9 cellular contexts compared by ENCODE assay signal in the genomic region with DNA sequence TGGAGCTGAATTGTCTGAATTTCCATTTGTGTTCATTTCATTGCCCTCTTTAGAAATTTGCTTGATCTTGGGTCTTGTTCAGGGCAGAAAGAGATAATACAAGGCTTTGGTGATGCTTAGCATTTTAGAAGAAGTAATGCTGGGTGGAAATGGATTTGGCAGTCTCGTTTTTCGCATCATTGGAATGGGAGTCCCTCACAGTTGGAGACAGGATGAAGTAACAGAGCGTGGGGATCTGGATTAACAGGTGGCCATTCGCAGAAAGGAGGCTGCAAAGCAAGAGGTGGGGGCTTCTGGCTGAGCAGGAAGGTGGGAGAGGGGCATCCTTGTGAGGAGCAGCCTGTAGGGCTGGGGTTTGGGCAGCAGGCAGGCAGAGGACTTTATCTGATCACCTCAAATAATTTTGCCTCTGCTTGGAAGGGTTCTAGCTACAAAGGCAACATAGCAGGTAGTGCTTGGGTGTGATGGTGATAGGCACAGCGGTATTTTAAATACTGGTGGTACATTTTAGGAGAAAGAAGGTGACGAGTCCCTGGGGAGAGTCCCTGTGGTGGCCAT. TPM values are rescaled to one million over a fixed set of nuclear protein-coding genes. Genes with fewer than 3 reads are reported as not detected.
DNase-seq lines count a peak whose midpoint lies in the region; ATAC-seq and TF ChIP-seq lines count a peak whose summit lies in the region.
"Had no signal": no experiment of that assay in that cellular context is flagged by ENCODE, and none has a peak within 500 bp of the region (broad histone marks: within the 10 kb centered on the region; RNA-seq: fewer than 3 reads in every experiment).

No MANE protein-coding gene starts in this region.

- H3K4me3 Mint-ChIP-seq in T-helper 1 cell treated with Interleukin-12 subunit alpha and Interleukin-12 subunit beta and Interleukin-4 antibody, amounts not matched to agents 30 μg/mL and 1 μg/mL, for 36 hours: peak overlapping the region; percentile 76
- H3K4me3 Mint-ChIP-seq in dendritic cell treated with granulocyte-macrophage colony-stimulating factor and Interleukin-4, amounts not matched to agents 40 ng/mL and 50 ng/mL, for 4 days: peak overlapping the region; percentile 35

- 65 to 72% (median 67%) methylated on average over 6 of the region's 6 CpGs for WGBS in spleen, 5 donors

- no peak overlapping the region for H3K9ac ChIP-seq in OCI-LY3 (ENCODE audit: low read length)

- H2AFZ ChIP-seq in OCI-LY3 (ENCODE audit: low read depth, low read length): no peak overlapping the region

- H3K4me3 ChIP-seq in OCI-LY3 (ENCODE audit: low read length) (peak overlapping the region; percentile 13; the same call in 1 of the 2 replicates), spleen (peak overlapping the region in 1 of 8 donors; percentile 41)

- H3K27ac ChIP-seq in OCI-LY3 (ENCODE audit: low read length) (no peak overlapping the region), spleen (peak overlapping the region; percentile 68 to 87 (median 82))

- peaks cover 53% of the 10 kb centered on the region for H3K4me1 ChIP-seq in OCI-LY3 (ENCODE audit: low read length)
- H3K4me1 ChIP-seq in spleen: peaks cover 23 to 88% (median 73%) of the 10 kb centered on the region in 6 donors

- peak overlapping the region; percentile 94 for H3K27ac Mint-ChIP-seq in T-helper 1 cell treated with Interleukin-12 subunit alpha and Interleukin-12 subunit beta and Interleukin-4 antibody, amounts not matched to agents 30 μg/mL and 1 μg/mL, for 36 hours
- peak overlapping the region; percentile 76 for H3K27ac Mint-ChIP-seq in dendritic cell treated with granulocyte-macrophage colony-stimulating factor and Interleukin-4, amounts not matched to agents 40 ng/mL and 50 ng/mL, for 4 days

- no peak for DNase-seq in T-helper 1 cell
- no peak for DNase-seq in spleen
- DNase-seq in cerebellar nuclear complex (lab: John Stamatoyannopoulos, UW): no peak
- no peak for DNase-seq in HEK293T (ENCODE audit: extremely low spot score)
- DNase-seq: NCI-H1092 treated with DMSO at 0.1 percent for 48 hours had no signal

- H3K9me3 Mint-ChIP-seq in T-helper 1 cell treated with Interleukin-12 subunit alpha and Interleukin-12 subunit beta and Interleukin-4 antibody, amounts not matched to agents 30 μg/mL and 1 μg/mL, for 36 hours: no peaks in the 10 kb centered on the region
- no peaks in the 10 kb centered on the region for H3K9me3 Mint-ChIP-seq in dendritic cell treated with granulocyte-macrophage colony-stimulating factor and Interleukin-4, amounts not matched to agents 40 ng/mL and 50 ng/mL, for 4 days

- H3K36me3 ChIP-seq in OCI-LY3 (replicated peaks; ENCODE audit: low read depth, low read length): no peaks in the 10 kb centered on the region
- no peaks in the 10 kb centered on the region for H3K36me3 ChIP-seq in spleen

- TF ChIP-seq CTCF in OCI-LY3 (IDR thresholded peaks at IDR 0.05; ENCODE audit: low read depth, low read length) (no peak), spleen (IDR thresholded peaks at IDR 0.05 in 8 of 11, conservative IDR thresholded peaks at IDR 0.05 in 3 of 11) (no peak)

- H3K27me3 Mint-ChIP-seq in T-helper 1 cell treated with Interleukin-12 subunit alpha and Interleukin-12 subunit beta and Interleukin-4 antibody, amounts not matched to agents 30 μg/mL and 1 μg/mL, for 36 hours (ENCODE audit: low read depth): no peaks in the 10 kb centered on the region
- no peaks in the 10 kb centered on the region for H3K27me3 Mint-ChIP-seq in dendritic cell treated with granulocyte-macrophage colony-stimulating factor and Interleukin-4, amounts not matched to agents 40 ng/mL and 50 ng/mL, for 4 days

- CTCF ChIA-PET in HEK293T (lab: Yijun Ruan, JAX): no interaction called here

- intact Hi-C loops in dendritic cell treated with granulocyte-macrophage colony-stimulating factor and Interleukin-4, amounts not matched to agents 40 ng/mL and 50 ng/mL, for 4 days (cut with micrococcal nuclease): no loop called here
- intact Hi-C loops in spleen (cut with DNase I; ENCODE audit: low total_unique reads): no loop called here

- peaks cover 4% of the 10 kb centered on the region for H3K36me3 Mint-ChIP-seq in T-helper 1 cell treated with Interleukin-12 subunit alpha and Interleukin-12 subunit beta and Interleukin-4 antibody, amounts not matched to agents 30 μg/mL and 1 μg/mL, for 36 hours (ENCODE audit: low read depth)
- no peaks in the 10 kb centered on the region for H3K36me3 Mint-ChIP-seq in dendritic cell treated with granulocyte-macrophage colony-stimulating factor and Interleukin-4, amounts not matched to agents 40 ng/mL and 50 ng/mL, for 4 days (ENCODE audit: low read depth)

- TF ChIP-seq POLR2A in spleen (IDR thresholded peaks at IDR 0.05): no peak

- POLR2A ChIA-PET in HEK293T (lab: Yijun Ruan, JAX): no interaction called here

- H3K4me2 ChIP-seq in OCI-LY3 (ENCODE audit: low read length): peak overlapping the region; percentile 45

- H3K4me1 Mint-ChIP-seq in T-helper 1 cell treated with Interleukin-12 subunit alpha and Interleukin-12 subunit beta and Interleukin-4 antibody, amounts not matched to agents 30 μg/mL and 1 μg/mL, for 36 hours (ENCODE audit: low read depth): peaks cover 87% of the 10 kb centered on the region
- H3K4me1 Mint-ChIP-seq in dendritic cell treated with granulocyte-macrophage colony-stimulating factor and Interleukin-4, amounts not matched to agents 40 ng/mL and 50 ng/mL, for 4 days (ENCODE audit: low read depth): peaks cover 62% of the 10 kb centered on the region

- no peaks in the 10 kb centered on the region for H3K79me2 ChIP-seq in OCI-LY3 (ENCODE audit: low read length)

- H4K20me1 ChIP-seq in OCI-LY3 (ENCODE audit: insufficient read depth, low read length): peaks cover 7% of the 10 kb centered on the region; the same call in 1 of the 2 replicates

- H3K9me3 ChIP-seq in OCI-LY3 (ENCODE audit: insufficient read depth, low read length) (no peaks in the 10 kb centered on the region), spleen (no peaks in the 10 kb centered on the region)

- H3K27me3 ChIP-seq in OCI-LY3 (ENCODE audit: low read depth, low read length) (peaks cover 28% of the 10 kb centered on the region), spleen (replicated peaks in 1 of 7) (no peaks in the 10 kb centered on the region)

- no peak for ATAC-seq in GM18519 (IDR thresholded peaks at IDR 0.05; ENCODE audit: low FRiP score, unreplicated experiment)

TF ChIP-seq in HEK293T, 16 proteins besides CTCF, POLR2A, EP300 and RAD21:
- no peak for TF ChIP-seq BHLHE40 (IDR thresholded peaks at IDR 0.05; ENCODE audit: borderline replicate concordance)
- no peak for TF ChIP-seq FOXA1 (IDR thresholded peaks at IDR 0.05)
- no peak for TF ChIP-seq CTBP1 (IDR thresholded peaks at IDR 0.05; ENCODE audit: borderline replicate concordance)
- TF ChIP-seq SP1 (IDR thresholded peaks at IDR 0.05): no peak
- TF ChIP-seq, protein P1, sequence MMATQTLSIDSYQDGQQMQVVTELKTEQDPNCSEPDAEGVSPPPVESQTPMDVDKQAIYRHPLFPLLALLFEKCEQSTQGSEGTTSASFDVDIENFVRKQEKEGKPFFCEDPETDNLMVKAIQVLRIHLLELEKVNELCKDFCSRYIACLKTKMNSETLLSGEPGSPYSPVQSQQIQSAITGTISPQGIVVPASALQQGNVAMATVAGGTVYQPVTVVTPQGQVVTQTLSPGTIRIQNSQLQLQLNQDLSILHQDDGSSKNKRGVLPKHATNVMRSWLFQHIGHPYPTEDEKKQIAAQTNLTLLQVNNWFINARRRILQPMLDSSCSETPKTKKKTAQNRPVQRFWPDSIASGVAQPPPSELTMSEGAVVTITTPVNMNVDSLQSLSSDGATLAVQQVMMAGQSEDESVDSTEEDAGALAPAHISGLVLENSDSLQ (IDR thresholded peaks at IDR 0.05): no peak
- TF ChIP-seq NFRKB (IDR thresholded peaks at IDR 0.05): no peak
- TF ChIP-seq ZNF384 (IDR thresholded peaks at IDR 0.05): no peak

RNA-seq across cellular contexts. Expression of a gene that starts 17.0 kb away (rescaled TPM):
- total RNA-seq in spleen: 100 to 1,000 TPM in 1 of 7 donors, 10 to 100 TPM in 6; 35.2 to 100 (median 58.7) TPM
- 10 to 100 TPM in 2 of 3 donors, 1 to 10 TPM in 1; 6.4 to 24.0 (median 12.0) TPM for polyA plus RNA-seq in spleen
